ENCODE assay signal across 1 cellular context in genomic region chr3:42803800-42804112, GRCh38.
TF ChIP-seq lines count a peak whose summit lies in the region.

No MANE protein-coding gene starts in this region.

TF ChIP-seq in HepG2, 621 proteins besides CTCF, POLR2A, EP300 and RAD21 (continued from another document):
- TF ChIP-seq, protein P1, sequence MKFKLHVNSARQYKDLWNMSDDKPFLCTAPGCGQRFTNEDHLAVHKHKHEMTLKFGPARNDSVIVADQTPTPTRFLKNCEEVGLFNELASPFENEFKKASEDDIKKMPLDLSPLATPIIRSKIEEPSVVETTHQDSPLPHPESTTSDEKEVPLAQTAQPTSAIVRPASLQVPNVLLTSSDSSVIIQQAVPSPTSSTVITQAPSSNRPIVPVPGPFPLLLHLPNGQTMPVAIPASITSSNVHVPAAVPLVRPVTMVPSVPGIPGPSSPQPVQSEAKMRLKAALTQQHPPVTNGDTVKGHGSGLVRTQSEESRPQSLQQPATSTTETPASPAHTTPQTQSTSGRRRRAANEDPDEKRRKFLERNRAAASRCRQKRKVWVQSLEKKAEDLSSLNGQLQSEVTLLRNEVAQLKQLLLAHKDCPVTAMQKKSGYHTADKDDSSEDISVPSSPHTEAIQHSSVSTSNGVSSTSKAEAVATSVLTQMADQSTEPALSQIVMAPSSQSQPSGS (CRISPR knock-in tag; IDR thresholded peaks at IDR 0.05): no peak
- TF ChIP-seq ETV5 (CRISPR knock-in tag; IDR thresholded peaks at IDR 0.05; ENCODE audit: borderline replicate concordance) (0 out of 2 replicates have a peak, but pooled peaks have one; percentile 0), GPN1 (CRISPR knock-in tag; IDR thresholded peaks at IDR 0.05; ENCODE audit: borderline replicate concordance) (no peak), ZNF296 (CRISPR knock-in tag; conservative IDR thresholded peaks at IDR 0.05) (no peak), EHMT2 (IDR thresholded peaks at IDR 0.05; ENCODE audit: borderline replicate concordance, low read depth, low read length) (no peak), FUBP1 (CRISPR knock-in tag; IDR thresholded peaks at IDR 0.05; ENCODE audit: borderline replicate concordance) (no peak), PRDM15 (CRISPR knock-in tag; IDR thresholded peaks at IDR 0.05) (peak; percentile 92), NR2F1 (CRISPR knock-in tag; IDR thresholded peaks at IDR 0.05) (no peak), ZNF841 (CRISPR knock-in tag; IDR thresholded peaks at IDR 0.05; ENCODE audit: borderline replicate concordance) (no peak), TBX2 (CRISPR knock-in tag; IDR thresholded peaks at IDR 0.05; ENCODE audit: borderline replicate concordance) (no peak), ZSCAN21 (CRISPR knock-in tag; IDR thresholded peaks at IDR 0.05; ENCODE audit: borderline replicate concordance) (no peak), SUZ12 (IDR thresholded peaks at IDR 0.05; ENCODE audit: low read depth, low read length) (no peak), ZNF235 (CRISPR knock-in tag; IDR thresholded peaks at IDR 0.05; ENCODE audit: borderline replicate concordance) (no peak), FIP1L1 (IDR thresholded peaks at IDR 0.05; ENCODE audit: borderline replicate concordance, insufficient read depth, low read depth, low read length) (no peak), ZMYM2 (CRISPR knock-in tag; IDR thresholded peaks at IDR 0.05) (no peak), RXRB (CRISPR knock-in tag; IDR thresholded peaks at IDR 0.05; ENCODE audit: borderline replicate concordance) (no peak; the same call in 1 of the 2 replicates), JUN (CRISPR knock-in tag; IDR thresholded peaks at IDR 0.05) (no peak; the same call in 1 of the 2 replicates), RAD51 (IDR thresholded peaks at IDR 0.05; ENCODE audit: borderline replicate concordance) (no peak), EZH2 (conservative IDR thresholded peaks at IDR 0.05; ENCODE audit: low read depth, low read length) (no peak), ZSCAN31 (CRISPR knock-in tag; IDR thresholded peaks at IDR 0.05; ENCODE audit: low read depth) (no peak), SOX6 (IDR thresholded peaks at IDR 0.05) (no peak), SOX6 (CRISPR knock-in tag; IDR thresholded peaks at IDR 0.05) (no peak), ZNF121 (CRISPR knock-in tag; IDR thresholded peaks at IDR 0.05) (no peak), MIER3 (CRISPR knock-in tag; IDR thresholded peaks at IDR 0.05; ENCODE audit: borderline replicate concordance) (no peak), ZNF772 (CRISPR knock-in tag; IDR thresholded peaks at IDR 0.05) (0 out of 2 replicates have a peak, but pooled peaks have one; percentile 9), ZNF713 (CRISPR knock-in tag; IDR thresholded peaks at IDR 0.05) (no peak), ZNF207 (IDR thresholded peaks at IDR 0.05; ENCODE audit: borderline replicate concordance) (no peak), TFDP1 (CRISPR knock-in tag; IDR thresholded peaks at IDR 0.05; ENCODE audit: borderline replicate concordance) (no peak), SNAPC2 (CRISPR knock-in tag; IDR thresholded peaks at IDR 0.05) (no peak), KDM4B (CRISPR knock-in tag; IDR thresholded peaks at IDR 0.05) (no peak), ZFP36L2 (CRISPR knock-in tag; IDR thresholded peaks at IDR 0.05) (no peak), ZNF672 (CRISPR knock-in tag; IDR thresholded peaks at IDR 0.05) (no peak), PPARG (CRISPR knock-in tag; conservative IDR thresholded peaks at IDR 0.05) (no peak), ZNF839 (CRISPR knock-in tag; IDR thresholded peaks at IDR 0.05; ENCODE audit: borderline replicate concordance) (no peak), NFE2L2 (IDR thresholded peaks at IDR 0.05; ENCODE audit: low read length) (no peak), ZNF230 (CRISPR knock-in tag; IDR thresholded peaks at IDR 0.05) (no peak), CBX5 (CRISPR knock-in tag; IDR thresholded peaks at IDR 0.05; ENCODE audit: borderline replicate concordance) (no peak), POLR2G (IDR thresholded peaks at IDR 0.05; ENCODE audit: low read depth, low read length) (no peak; the same call in 1 of the 2 replicates), ZNF83 (CRISPR knock-in tag; IDR thresholded peaks at IDR 0.05; ENCODE audit: borderline replicate concordance) (no peak)
- TF ChIP-seq, protein P2, sequence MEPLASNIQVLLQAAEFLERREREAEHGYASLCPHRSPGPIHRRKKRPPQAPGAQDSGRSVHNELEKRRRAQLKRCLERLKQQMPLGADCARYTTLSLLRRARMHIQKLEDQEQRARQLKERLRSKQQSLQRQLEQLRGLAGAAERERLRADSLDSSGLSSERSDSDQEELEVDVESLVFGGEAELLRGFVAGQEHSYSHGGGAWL (CRISPR knock-in tag; IDR thresholded peaks at IDR 0.05): no peak; the same call in 1 of the 2 replicates
- TF ChIP-seq, protein P3, sequence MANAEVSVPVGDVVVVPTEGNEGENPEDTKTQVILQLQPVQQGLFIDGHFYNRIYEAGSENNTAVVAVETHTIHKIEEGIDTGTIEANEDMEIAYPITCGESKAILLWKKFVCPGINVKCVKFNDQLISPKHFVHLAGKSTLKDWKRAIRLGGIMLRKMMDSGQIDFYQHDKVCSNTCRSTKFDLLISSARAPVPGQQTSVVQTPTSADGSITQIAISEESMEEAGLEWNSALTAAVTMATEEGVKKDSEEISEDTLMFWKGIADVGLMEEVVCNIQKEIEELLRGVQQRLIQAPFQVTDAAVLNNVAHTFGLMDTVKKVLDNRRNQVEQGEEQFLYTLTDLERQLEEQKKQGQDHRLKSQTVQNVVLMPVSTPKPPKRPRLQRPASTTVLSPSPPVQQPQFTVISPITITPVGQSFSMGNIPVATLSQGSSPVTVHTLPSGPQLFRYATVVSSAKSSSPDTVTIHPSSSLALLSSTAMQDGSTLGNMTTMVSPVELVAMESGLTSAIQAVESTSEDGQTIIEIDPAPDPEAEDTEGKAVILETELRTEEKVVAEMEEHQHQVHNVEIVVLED (CRISPR knock-in tag; IDR thresholded peaks at IDR 0.05; ENCODE audit: borderline replicate concordance): no peak
- TF ChIP-seq, protein P4, sequence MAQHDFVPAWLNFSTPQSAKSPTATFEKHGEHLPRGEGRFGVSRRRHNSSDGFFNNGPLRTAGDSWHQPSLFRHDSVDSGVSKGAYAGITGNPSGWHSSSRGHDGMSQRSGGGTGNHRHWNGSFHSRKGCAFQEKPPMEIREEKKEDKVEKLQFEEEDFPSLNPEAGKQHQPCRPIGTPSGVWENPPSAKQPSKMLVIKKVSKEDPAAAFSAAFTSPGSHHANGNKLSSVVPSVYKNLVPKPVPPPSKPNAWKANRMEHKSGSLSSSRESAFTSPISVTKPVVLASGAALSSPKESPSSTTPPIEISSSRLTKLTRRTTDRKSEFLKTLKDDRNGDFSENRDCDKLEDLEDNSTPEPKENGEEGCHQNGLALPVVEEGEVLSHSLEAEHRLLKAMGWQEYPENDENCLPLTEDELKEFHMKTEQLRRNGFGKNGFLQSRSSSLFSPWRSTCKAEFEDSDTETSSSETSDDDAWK (CRISPR knock-in tag; IDR thresholded peaks at IDR 0.05): no peak
